In the genomic region with DNA sequence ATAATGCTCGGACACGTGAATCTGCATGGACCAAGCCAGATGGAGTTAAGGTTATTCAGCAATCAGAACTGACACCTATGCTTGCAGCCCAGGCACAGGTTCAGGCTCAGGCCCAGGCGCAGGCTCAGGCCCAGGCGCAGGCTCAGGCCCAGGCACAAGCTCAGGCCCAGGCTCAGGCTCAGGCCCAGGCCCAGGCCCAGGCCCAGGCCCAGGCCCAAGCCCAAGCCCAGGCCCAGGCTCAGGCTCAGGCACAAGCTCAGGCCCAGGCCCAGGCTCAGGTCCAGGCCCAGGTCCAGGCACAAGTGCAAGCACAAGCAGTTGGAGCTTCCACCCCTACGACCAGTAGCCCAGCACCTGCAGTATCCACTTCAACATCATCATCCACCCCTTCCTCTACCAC, we compare ENCODE assay signal across 23 cellular contexts. TPM values are rescaled to one million over a fixed set of nuclear protein-coding genes. Genes with fewer than 3 reads are reported as not detected.
A peak's percentile ranks its signal among the peaks of the same experiment; 100 is the strongest.
DNase-seq lines count a peak whose midpoint lies in the region; ATAC-seq, FAIRE-seq and TF ChIP-seq lines count a peak whose summit lies in the region.
"Had no signal": no experiment of that assay in that cellular context is flagged by ENCODE, and none has a peak within 500 bp of the region (broad histone marks: within the 10 kb centered on the region; RNA-seq: fewer than 3 reads in every experiment).

No MANE protein-coding gene starts in this region.

- H2BK120ac ChIP-seq in H1 (replicated peaks; ENCODE audit: low read depth, low read length), result no peak overlapping the region

- H2AFZ ChIP-seq in HepG2 (ENCODE audit: low read length) (no peak overlapping the region), H1 (ENCODE audit: low read length) (no peak overlapping the region)

- H3K4me1 Mint-ChIP-seq in activated CD4-positive, alpha-beta T cell treated with anti-CD3 and anti-CD28 coated beads, Interleukin-2, amount 10 ng/mL, durations not matched to agents 24 days and 14 days, result peaks cover 25% of the 10 kb centered on the region

- H3K4me3 Mint-ChIP-seq in activated CD4-positive, alpha-beta T cell treated with anti-CD3 and anti-CD28 coated beads, Interleukin-2, amount 10 ng/mL, durations not matched to agents 24 days and 14 days, result no peak overlapping the region
- H3K4me3 Mint-ChIP-seq: CD4-positive, alpha-beta T cell had no signal

- no peak overlapping the region for H3K23ac ChIP-seq in H1 (ENCODE audit: insufficient read length)

- H3K4ac ChIP-seq in H1 (replicated peaks; ENCODE audit: insufficient read length, low read depth, low read length), result no peak overlapping the region

- FAIRE-seq in HepG2 (lab: Jason Lieb, UNC) (no peak), H1 (lab: Jason Lieb, UNC) (no peak)
- FAIRE-seq: A549 had no signal

- peaks cover 19 to 80% of the 10 kb centered on the region in 2 experiments for H3K36me3 ChIP-seq in HepG2 (replicated peaks in 1 of 2; ENCODE audit: control insufficient read depth in 1 of 2, insufficient read depth in 2 of 2, low read length in 2 of 2)
- peaks cover under 1 to 56% (median 14%) of the 10 kb centered on the region in 4 donors for H3K36me3 ChIP-seq in right lobe of liver
- H3K36me3 ChIP-seq in H1 (ENCODE audit: control insufficient read depth in 2 of 4, insufficient read depth in 4 of 4, low read length in 3 of 4), result peaks cover 14 to 84% (median 53%) of the 10 kb centered on the region in 4 experiments

- no TSS peak for BruUV-seq in HepG2 (replicated peaks; lab: Mats Ljungman, UMichigan)

- H3K36me3 Mint-ChIP-seq in activated CD4-positive, alpha-beta T cell treated with anti-CD3 and anti-CD28 coated beads, Interleukin-2, amount 10 ng/mL, durations not matched to agents 24 days and 14 days (ENCODE audit: low read depth), result peaks cover 68% of the 10 kb centered on the region

- H3K18ac ChIP-seq in H1 (ENCODE audit: extremely low read depth, low read length), result no peak overlapping the region

- peak overlapping the region; percentile 57; the same call in 1 of the 2 replicates for H4K8ac ChIP-seq in H1 (ENCODE audit: extremely low read depth, insufficient read depth, low read length)

- no peak overlapping the region for H3K27ac Mint-ChIP-seq in activated CD4-positive, alpha-beta T cell treated with anti-CD3 and anti-CD28 coated beads, Interleukin-2, amount 10 ng/mL, durations not matched to agents 24 days and 14 days
- H3K27ac Mint-ChIP-seq: CD4-positive, alpha-beta T cell had no signal

- H2BK12ac ChIP-seq in H1 (ENCODE audit: low read depth, low read length), result no peak overlapping the region

- H3K79me1 ChIP-seq in H1 (ENCODE audit: low read depth, low read length), result peaks cover 4% of the 10 kb centered on the region; the same call in 1 of the 2 replicates

- no peak for TF ChIP-seq RAD21 in HepG2 (CRISPR knock-in tag; IDR thresholded peaks at IDR 0.05)
- no peak for TF ChIP-seq RAD21 in H1 (IDR thresholded peaks at IDR 0.05 in 1 of 2, conservative IDR thresholded peaks at IDR 0.05 in 1 of 2; ENCODE audit: low read depth in 2 of 2, low read length in 2 of 2)

- no peak overlapping the region for H3K56ac ChIP-seq in H1 (replicated peaks; ENCODE audit: insufficient read length, low read depth, low read length)

- no peak overlapping the region for H3K4me2 ChIP-seq in HepG2 (ENCODE audit: low read depth, low read length)
- no peak overlapping the region for H3K4me2 ChIP-seq in H1 (ENCODE audit: insufficient read depth in 1 of 2, low read depth in 2 of 2, low read length in 2 of 2)
- H3K4me2 ChIP-seq: A549 had no signal

- POLR2A ChIA-PET in HepG2 (lab: Yijun Ruan, JAX), result no interaction called here
- POLR2A ChIA-PET in H1 (lab: Charles Lee; ENCODE audit: partially characterized antibody), result interaction anchor here (0.6 kb wide), 1 partner anchor 43 kb away, joined by 3 read pairs; no protein-coding TSS in a partner anchor

- in situ Hi-C loops in HepG2 (cut with HindIII; ENCODE audit: extremely low pct_ligation_motif_present, low pct_unique_long_range_greater_than_20kb), result no loop called here

- H4K91ac ChIP-seq in H1 (replicated peaks; ENCODE audit: insufficient read length, low read length), result no peak overlapping the region

- no peaks in the 10 kb centered on the region for H3K4me1 ChIP-seq in HepG2 (ENCODE audit: insufficient read depth, low read length)
- no peaks in the 10 kb centered on the region for H3K4me1 ChIP-seq in right lobe of liver
- no peaks in the 10 kb centered on the region for H3K4me1 ChIP-seq in H1 (replicated peaks in 1 of 4; ENCODE audit: control insufficient read depth in 3 of 4, insufficient read depth in 4 of 4, low read length in 3 of 4)
- H3K4me1 ChIP-seq: Caco-2, HAP-1 had no signal

- CTCF ChIA-PET in HepG2 (lab: Yijun Ruan, JAX; ENCODE audit: low intra/inter-chr PET ratio, low total read pairs), result no interaction called here
- CTCF ChIA-PET in H1 (lab: Charles Lee; ENCODE audit: partially characterized antibody), result interaction anchor here (1.1 to 1.4 kb wide), 3 partner anchors 8 to 32 kb away, joined by 3 to 7 read pairs (median 3); no protein-coding TSS in a partner anchor

- peak; percentile 42 for DNase-seq in activated CD4-positive, alpha-beta T cell treated with anti-CD3 and anti-CD28 coated beads, Interleukin-2, amount 10 ng/mL, durations not matched to agents 24 days and 14 days
- DNase-seq in activated CD4-positive, alpha-beta T cell treated with anti-CD3 and anti-CD28 coated beads, Interleukin-2, amount 50 U/mL, for 48 hours, result no peak
- DNase-seq in HepG2 (ENCODE audit: low spot score) (no peak), right lobe of liver (no peak), H1 (ENCODE audit: low read depth in 1 of 2, low spot score in 2 of 2) (no peak), globus pallidus (ENCODE audit: low spot score) (no peak), kidney tubule cell (ENCODE audit: low spot score) (no peak), SW 1271 (lab: John Stamatoyannopoulos, UW) (no peak)
- DNase-seq: AML-193; Caco-2; CD4-positive, alpha-beta T cell; DMS153; DMS79; GF-D8; GOT3; IMR-90 had no signal

- no peak overlapping the region for H3K14ac ChIP-seq in H1 (ENCODE audit: insufficient read length)

- H4K5ac ChIP-seq in H1 (ENCODE audit: insufficient read length, low read depth, low read length), result no peak overlapping the region

- no peak overlapping the region for H2BK20ac ChIP-seq in H1 (ENCODE audit: low read length)

- H3K27me3 Mint-ChIP-seq in activated CD4-positive, alpha-beta T cell treated with anti-CD3 and anti-CD28 coated beads, Interleukin-2, amount 10 ng/mL, durations not matched to agents 24 days and 14 days, result no peaks in the 10 kb centered on the region
- H3K27me3 Mint-ChIP-seq: CD4-positive, alpha-beta T cell had no signal

- H3K9me3 Mint-ChIP-seq in activated CD4-positive, alpha-beta T cell treated with anti-CD3 and anti-CD28 coated beads, Interleukin-2, amount 10 ng/mL, durations not matched to agents 24 days and 14 days, result no peaks in the 10 kb centered on the region
- H3K9me3 Mint-ChIP-seq: CD4-positive, alpha-beta T cell had no signal

- H3K23me2 ChIP-seq in H1 (ENCODE audit: low read depth, low read length), result no peaks in the 10 kb centered on the region

- no peak overlapping the region for H2AK5ac ChIP-seq in H1 (ENCODE audit: low read depth, low read length)

- H3K27me3 ChIP-seq in HepG2 (ENCODE audit: control insufficient read depth in 1 of 2, insufficient read depth in 2 of 2, low read length in 2 of 2) (no peaks in the 10 kb centered on the region; a peak in 1 of 5 replicates), right lobe of liver (no peaks in the 10 kb centered on the region), H1 (replicated peaks in 1 of 4; ENCODE audit: control insufficient read depth in 3 of 4, extremely low read depth in 1 of 4, insufficient read depth in 3 of 4, low read length in 3 of 4) (no peaks in the 10 kb centered on the region)

- H3K9me3 ChIP-seq in HepG2 (ENCODE audit: low read length), result no peaks in the 10 kb centered on the region
- H3K9me3 ChIP-seq in right lobe of liver, result no peaks in the 10 kb centered on the region
- no peaks in the 10 kb centered on the region for H3K9me3 ChIP-seq in H1 (ENCODE audit: insufficient read depth in 2 of 2, low read depth in 1 of 2, low read length in 1 of 2)
- H3K9me3 ChIP-seq: A549, Caco-2, HAP-1 had no signal

- H2BK5ac ChIP-seq in H1 (ENCODE audit: low read depth, low read length), result no peak overlapping the region

- TF ChIP-seq EP300 in HepG2 (IDR thresholded peaks at IDR 0.05; ENCODE audit: low read depth in 2 of 2, low read length in 2 of 2), result no peak
- no peak for TF ChIP-seq EP300 in HepG2 (CRISPR knock-in tag; IDR thresholded peaks at IDR 0.05; ENCODE audit: borderline replicate concordance)
- no peak for TF ChIP-seq EP300 in H1 (IDR thresholded peaks at IDR 0.05; ENCODE audit: borderline replicate concordance in 1 of 2, low read depth in 2 of 2, low read length in 2 of 2)

- H3K9ac ChIP-seq in HepG2 (ENCODE audit: insufficient read depth, low read depth, low read length), result no peak overlapping the region
- no peak overlapping the region for H3K9ac ChIP-seq in H1 (replicated peaks in 1 of 4; ENCODE audit: extremely low read depth in 1 of 4, low read depth in 3 of 4, low read length in 3 of 4)

- no peak overlapping the region for H2BK15ac ChIP-seq in H1 (ENCODE audit: low read length)

- H4K20me1 ChIP-seq in HepG2 (ENCODE audit: insufficient read depth, low read length) (peaks cover 14% of the 10 kb centered on the region), H1 (replicated peaks in 1 of 2; ENCODE audit: control insufficient read depth in 1 of 2, insufficient read depth in 2 of 2, low read length in 2 of 2) (peaks cover 4 to 13% of the 10 kb centered on the region in 2 experiments)

- TF ChIP-seq CTCF in HepG2 (CRISPR knock-in tag; IDR thresholded peaks at IDR 0.05) (no peak), right lobe of liver (IDR thresholded peaks at IDR 0.05) (no peak), H1 (IDR thresholded peaks at IDR 0.05; ENCODE audit: control extremely low read depth in 1 of 3, insufficient read depth in 1 of 3, low read depth in 1 of 3, low read length in 3 of 3) (no peak)

- ATAC-seq in HepG2 (no peak; the same call in 2 of the 3 replicates), right lobe of liver (no peak)

- intact Hi-C loops in activated CD4-positive, alpha-beta T cell treated with anti-CD3 and anti-CD28 coated beads, Interleukin-2, amount 10 ng/mL, durations not matched to agents 24 days and 14 days (cut with micrococcal nuclease), result no loop called here
- intact Hi-C loops in HepG2 (cut with micrococcal nuclease; ENCODE audit: unreplicated experiment) (no loop called here), right lobe of liver (cut with DNase I) (no loop called here)

- H3K79me2 ChIP-seq in HepG2 (ENCODE audit: insufficient read depth, low read length) (peaks cover 57% of the 10 kb centered on the region), H1 (ENCODE audit: control insufficient read depth in 1 of 2, insufficient read depth in 2 of 2, low read length in 2 of 2) (peaks cover 9 to 75% of the 10 kb centered on the region in 2 experiments)

- H3K27ac ChIP-seq in HepG2 (ENCODE audit: extremely low read length, insufficient read depth, low read length) (no peak overlapping the region), right lobe of liver (no peak overlapping the region), H1 (ENCODE audit: low read depth, low read length) (no peak overlapping the region)
- H3K27ac ChIP-seq: 22Rv1, A549, C4-2B, HL-60 had no signal

- 100% methylated on average over 5 of the region's 5 CpGs for WGBS in HepG2 (ENCODE audit: low lambda C conversion rate)
- WGBS in right lobe of liver (ENCODE audit: insufficient coverage, low coverage, low lambda C conversion rate, missing lambda C conversion rate), result 100% methylated on average over 3 of the region's 5 CpGs
- WGBS in H1 (ENCODE audit: extremely low coverage in 1 of 2, insufficient coverage in 1 of 2, insufficient read length in 1 of 2, insufficient replicate concordance in 2 of 2, low coverage in 1 of 2, low lambda C conversion rate in 2 of 2, missing lambda C conversion rate in 1 of 2), 2 experiments, result 93% methylated on average over 5 of the region's 5 CpGs; no CpG with 5 or more reads in 1 of the 2 experiments

- no peak overlapping the region for H3K4me3 ChIP-seq in HepG2 (replicated peaks in 1 of 3; ENCODE audit: insufficient read depth in 1 of 3, low read depth in 2 of 3, low read length in 3 of 3)
- H3K4me3 ChIP-seq in right lobe of liver, result no peak overlapping the region
- H3K4me3 ChIP-seq in H1 (ENCODE audit: extremely low read depth in 1 of 4, insufficient read depth in 2 of 4, low read depth in 3 of 4, low read length in 4 of 4), result no peak overlapping the region
- H3K4me3 ChIP-seq: A549, HAP-1 had no signal

- TF ChIP-seq POLR2A in HepG2 (IDR thresholded peaks at IDR 0.05; ENCODE audit: insufficient read depth in 1 of 2, low read depth in 2 of 2, low read length in 2 of 2) (no peak), right lobe of liver (IDR thresholded peaks at IDR 0.05) (no peak), H1 (IDR thresholded peaks at IDR 0.05; ENCODE audit: control extremely low read depth in 1 of 2, low read depth in 2 of 2, low read length in 2 of 2) (no peak)

RNA-seq across cellular contexts. Expression of a gene that starts 11.8 kb away (rescaled TPM):
- total RNA-seq in activated CD4-positive, alpha-beta T cell treated with anti-CD3 and anti-CD28 coated beads, Interleukin-2, amount 10 ng/mL, durations not matched to agents 24 days and 14 days, result 146 and 155 TPM in 2 replicates
- total RNA-seq in HepG2 (2016; rRNA removed; fragmentation: Illumina TruSeq; extraction: Trizol) (71.5 and 71.7 TPM in 2 replicates), right lobe of liver (10 to 100 TPM in 5 of 6 experiments, 1 to 10 TPM in 1; 9.7 to 27.4 (median 18.4) TPM)
- total RNA-seq in HepG2 (2016; cell fraction: cytosol; rRNA removed; fragmentation: Illumina TruSeq; extraction: Trizol; ENCODE audit: low read depth), result 15.2 and 18.9 TPM in 2 replicates
- 63.5 and 71.5 TPM in 2 replicates for total RNA-seq in HepG2 (2016; cell fraction: insoluble cytoplasmic fraction; rRNA removed; fragmentation: Illumina TruSeq; extraction: Trizol)
- 19.5 and 22.1 TPM in 2 replicates for total RNA-seq in HepG2 (2016; cell fraction: membrane; rRNA removed; fragmentation: Illumina TruSeq; extraction: Trizol)
- total RNA-seq in HepG2 (2016; cell fraction: nucleus; rRNA removed; fragmentation: Illumina TruSeq; extraction: Trizol), result 160 and 177 TPM in 2 replicates
- polyA plus RNA-seq in HepG2 (2011; rRNA removed) (72.3 and 86.6 TPM in 2 replicates), H1 (2011; rRNA removed) (122 and 125 TPM in 2 replicates)
- 34.3 and 38.0 TPM in 2 replicates for polyA plus RNA-seq in HepG2 (2011; cell fraction: cytosol; rRNA removed)
- polyA plus RNA-seq in HepG2 (2011; cell fraction: nucleus; rRNA removed), result 159 and 189 TPM in 2 replicates
- polyA plus RNA-seq in HepG2 (2012), result 38.8 and 53.6 TPM in 2 replicates
- polyA plus RNA-seq in HepG2 (2016; cell fraction: cytosol; fragmentation: Illumina TruSeq; extraction: Trizol; ENCODE audit: low read depth), result 3.1 and 4.0 TPM in 2 replicates
- 58.5 and 62.2 TPM in 2 replicates for polyA plus RNA-seq in HepG2 (2016; cell fraction: insoluble cytoplasmic fraction; fragmentation: Illumina TruSeq; extraction: Trizol; ENCODE audit: low read depth)
- polyA plus RNA-seq in HepG2 (2016; cell fraction: membrane; fragmentation: Illumina TruSeq; extraction: Trizol; ENCODE audit: low read depth), result 10.1 and 11.0 TPM in 2 replicates
- polyA plus RNA-seq in HepG2 (2016; cell fraction: nucleus; fragmentation: Illumina TruSeq; extraction: Trizol; ENCODE audit: insufficient read depth, low read depth), result 237 and 263 TPM in 2 replicates
- 383 and 386 TPM in 2 replicates for polyA minus RNA-seq in HepG2 (2011; rRNA and poly(A)+ RNA removed; ENCODE audit: low replicate concordance)
- 22.2 and 23.0 TPM in 2 replicates for polyA minus RNA-seq in HepG2 (2011; cell fraction: cytosol; rRNA and poly(A)+ RNA removed)
- 275 and 320 TPM in 2 replicates for polyA minus RNA-seq in HepG2 (2011; cell fraction: nucleus; rRNA and poly(A)+ RNA removed)
- 105 TPM in 2 replicates for total RNA-seq in H1 (2021; fragmentation: NEBNext Ultra II Directional; extraction: Animal tissue kit (Norgen Biotek cat#: 25700))
- 97.0 TPM for polyA plus RNA-seq in H1 (2011; cell fraction: cytosol; rRNA removed)
- 253 TPM for polyA plus RNA-seq in H1 (2011; cell fraction: nucleus; rRNA removed)
- polyA plus RNA-seq in H1 (2012, experiment 1 of 2), result 58.8 to 93.6 TPM (median 75.2 TPM) in 4 replicates
- 6.3 TPM for polyA plus RNA-seq in H1 (2012, experiment 2 of 2)
- polyA plus RNA-seq in H1 (2013, experiment 1 of 2), result 122 TPM
- 109 TPM for polyA plus RNA-seq in H1 (2013, experiment 2 of 2)
- 265 and 299 TPM in 2 replicates for polyA minus RNA-seq in H1 (2011; rRNA and poly(A)+ RNA removed)
- polyA minus RNA-seq in H1 (2011; cell fraction: cytosol; rRNA and poly(A)+ RNA removed), result 54.0 TPM
- polyA minus RNA-seq in H1 (2011; cell fraction: nucleus; rRNA and poly(A)+ RNA removed), result 393 TPM

RNA-seq across cellular contexts. Expression of a gene that starts 57.1 kb away (rescaled TPM):
- not detected in 2 replicates for total RNA-seq in activated CD4-positive, alpha-beta T cell treated with anti-CD3 and anti-CD28 coated beads, Interleukin-2, amount 10 ng/mL, durations not matched to agents 24 days and 14 days
- total RNA-seq in HepG2 (2016; rRNA removed; fragmentation: Illumina TruSeq; extraction: Trizol), result not detected in 2 replicates
- total RNA-seq in HepG2 (2016; cell fraction: cytosol; rRNA removed; fragmentation: Illumina TruSeq; extraction: Trizol; ENCODE audit: low read depth), result not detected in 2 replicates
- total RNA-seq in HepG2 (2016; cell fraction: insoluble cytoplasmic fraction; rRNA removed; fragmentation: Illumina TruSeq; extraction: Trizol), result not detected in 2 replicates
- total RNA-seq in HepG2 (2016; cell fraction: membrane; rRNA removed; fragmentation: Illumina TruSeq; extraction: Trizol), result not detected in 2 replicates
- not detected in 2 replicates for total RNA-seq in HepG2 (2016; cell fraction: nucleus; rRNA removed; fragmentation: Illumina TruSeq; extraction: Trizol)
- polyA plus RNA-seq in HepG2 (2011; rRNA removed), result not detected in 2 replicates
- not detected in 2 replicates for polyA plus RNA-seq in HepG2 (2011; cell fraction: cytosol; rRNA removed)
- polyA plus RNA-seq in HepG2 (2011; cell fraction: nucleus; rRNA removed), result not detected in 2 replicates
- polyA plus RNA-seq in HepG2 (2012), result not detected in 2 replicates
- not detected in 2 replicates for polyA plus RNA-seq in HepG2 (2016; cell fraction: cytosol; fragmentation: Illumina TruSeq; extraction: Trizol; ENCODE audit: low read depth)
- not detected in 2 replicates for polyA plus RNA-seq in HepG2 (2016; cell fraction: insoluble cytoplasmic fraction; fragmentation: Illumina TruSeq; extraction: Trizol; ENCODE audit: low read depth)
- not detected in 2 replicates for polyA plus RNA-seq in HepG2 (2016; cell fraction: membrane; fragmentation: Illumina TruSeq; extraction: Trizol; ENCODE audit: low read depth)
- polyA plus RNA-seq in HepG2 (2016; cell fraction: nucleus; fragmentation: Illumina TruSeq; extraction: Trizol; ENCODE audit: insufficient read depth, low read depth), result not detected in 2 replicates
- polyA minus RNA-seq in HepG2 (2011; rRNA and poly(A)+ RNA removed; ENCODE audit: low replicate concordance), result not detected in 2 replicates
- polyA minus RNA-seq in HepG2 (2011; cell fraction: cytosol; rRNA and poly(A)+ RNA removed), result not detected in 2 replicates
- polyA minus RNA-seq in HepG2 (2011; cell fraction: nucleus; rRNA and poly(A)+ RNA removed), result not detected in 2 replicates
- total RNA-seq in right lobe of liver, result not detected
- total RNA-seq in H1 (2021; fragmentation: NEBNext Ultra II Directional; extraction: Animal tissue kit (Norgen Biotek cat#: 25700)), result not detected in 2 replicates
- polyA plus RNA-seq in H1 (2011; rRNA removed), result 0.03 TPM in 1 of 2 replicates, not detected in the other
- polyA plus RNA-seq in H1 (2011; cell fraction: cytosol; rRNA removed), result not detected
- not detected for polyA plus RNA-seq in H1 (2011; cell fraction: nucleus; rRNA removed)
- not detected in 4 replicates for polyA plus RNA-seq in H1 (2012, experiment 1 of 2)
- polyA plus RNA-seq in H1 (2012, experiment 2 of 2), result not detected
- not detected for polyA plus RNA-seq in H1 (2013, experiment 1 of 2)
- not detected for polyA plus RNA-seq in H1 (2013, experiment 2 of 2)
- 0.10 and 0.28 TPM in 2 replicates for polyA minus RNA-seq in H1 (2011; rRNA and poly(A)+ RNA removed)
- polyA minus RNA-seq in H1 (2011; cell fraction: cytosol; rRNA and poly(A)+ RNA removed), result not detected
- polyA minus RNA-seq in H1 (2011; cell fraction: nucleus; rRNA and poly(A)+ RNA removed), result not detected
- total RNA-seq: Caco-2; CD4-positive, alpha-beta T cell; HT1080; IMR-90 had no signal
- polyA plus RNA-seq: A549, BJ, IMR-90 had no signal
